In the genomic region with DNA sequence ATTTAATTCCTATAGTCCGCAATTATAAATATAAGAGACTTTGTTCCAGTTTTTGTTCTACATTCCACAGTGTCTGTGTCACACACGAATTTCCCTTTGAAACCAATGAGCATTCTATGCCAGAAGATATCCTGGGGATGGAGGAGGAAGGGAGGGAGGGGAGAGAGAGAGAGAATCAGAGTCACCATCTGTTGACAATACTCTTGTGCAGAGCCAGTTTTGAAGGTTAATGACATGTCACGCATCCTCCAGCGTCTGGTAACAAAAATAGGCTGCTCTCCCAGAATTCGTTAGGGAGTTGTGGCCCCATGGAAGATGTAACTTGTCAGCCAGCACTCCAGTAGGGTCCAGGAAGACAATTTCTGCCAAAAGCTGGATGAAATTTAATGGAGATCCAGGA, we compare ENCODE assay signal across 10 cellular contexts.
DNase-seq lines count a peak whose midpoint lies in the region; ATAC-seq, FAIRE-seq and TF ChIP-seq lines count a peak whose summit lies in the region.
"Had no signal": no experiment of that assay in that cellular context is flagged by ENCODE, and none has a peak within 500 bp of the region (broad histone marks: within the 10 kb centered on the region; RNA-seq: fewer than 3 reads in every experiment).

No MANE protein-coding gene starts in this region.

- CTCF ChIA-PET in endothelial cell of umbilical vein (lab: Charles Lee) = interaction anchor here (0.8 to 1.8 kb wide), 11 partner anchors 9 to 306 kb away, joined by 3 to 8 read pairs (median 4); a partner anchor contains a TSS

- ATAC-seq in GM19351 (IDR thresholded peaks at IDR 0.05; ENCODE audit: unreplicated experiment) (no peak), GM21515 (IDR thresholded peaks at IDR 0.05; ENCODE audit: unreplicated experiment) (no peak), GM19324 (IDR thresholded peaks at IDR 0.05; ENCODE audit: low FRiP score, unreplicated experiment) (no peak)

- POLR2A ChIA-PET in endothelial cell of umbilical vein (lab: Charles Lee) = interaction anchor here (1.6 kb wide), 1 partner anchor 307 kb away, joined by 6 read pairs; a partner anchor contains a TSS

- dilution Hi-C loops in endothelial cell of umbilical vein (cut with MboI; ENCODE audit: extremely low pct_ligation_motif_present, low sequenced_read_pairs) = no loop called here

- H2AFZ ChIP-seq in endothelial cell of umbilical vein (ENCODE audit: low read depth, low read length) = peak overlapping the region; percentile 28

- H3K36me3 ChIP-seq in endothelial cell of umbilical vein (ENCODE audit: control insufficient read depth in 2 of 2, extremely low read depth in 1 of 2, insufficient read depth in 2 of 2, low read length in 2 of 2) = no peaks in the 10 kb centered on the region

- no peaks in the 10 kb centered on the region for H4K20me1 ChIP-seq in endothelial cell of umbilical vein (replicated peaks; ENCODE audit: control insufficient read depth, extremely low read depth, insufficient read depth, low read length)

- intact Hi-C loops in endothelial cell of umbilical vein (cut with micrococcal nuclease) = loop anchor here (1.0 to 10.0 kb wide), 7 partner anchors 56 to 730 kb away; no protein-coding TSS in a partner anchor

- H3K79me2 ChIP-seq in endothelial cell of umbilical vein (ENCODE audit: control insufficient read depth, insufficient read depth, low read length) = no peaks in the 10 kb centered on the region

- peak; percentile 88 for FAIRE-seq in endothelial cell of umbilical vein (lab: Jason Lieb, UNC)
- FAIRE-seq: GM18507 had no signal

- no peak for TF ChIP-seq CTCF in endothelial cell of umbilical vein (IDR thresholded peaks at IDR 0.05; ENCODE audit: extremely low read depth in 1 of 2, insufficient read depth in 1 of 2, low read depth in 1 of 2, low read length in 2 of 2)

- TF ChIP-seq POLR2A in endothelial cell of umbilical vein (IDR thresholded peaks at IDR 0.05; ENCODE audit: low read depth, low read length) = peak; percentile 35

- H3K4me1 ChIP-seq in endothelial cell of umbilical vein (ENCODE audit: control insufficient read depth, extremely low read depth, insufficient read depth, low read length) = peaks cover 46% of the 10 kb centered on the region

- no TSS peak for BruUV-seq in endothelial cell of umbilical vein (replicated peaks; lab: Mats Ljungman, UMichigan)

- no peaks in the 10 kb centered on the region for H3K9me1 ChIP-seq in endothelial cell of umbilical vein (replicated peaks; ENCODE audit: control insufficient read depth, extremely low read depth, insufficient read depth, low read length)

- H3K4me3 ChIP-seq in endothelial cell of umbilical vein (replicated peaks in 1 of 3; ENCODE audit: insufficient read depth in 1 of 3, low read depth in 1 of 3, low read length in 3 of 3) = no peak overlapping the region

- H3K9me3 ChIP-seq in endothelial cell of umbilical vein (replicated peaks; ENCODE audit: control insufficient read depth, insufficient read depth, low read length) = no peaks in the 10 kb centered on the region

- H3K4me2 ChIP-seq in endothelial cell of umbilical vein (ENCODE audit: insufficient read depth, low read length) = peak overlapping the region; percentile 66

- H3K27ac ChIP-seq in endothelial cell of umbilical vein (ENCODE audit: insufficient read depth, low read depth, low read length) = peak overlapping the region; percentile 88

- H3K27me3 ChIP-seq in endothelial cell of umbilical vein (ENCODE audit: control insufficient read depth in 2 of 2, insufficient read depth in 2 of 2, low read length in 2 of 2) = no peaks in the 10 kb centered on the region

- DNase-seq in DMS53 treated with DMSO at 0.1 percent for 48 hours (lab: John Stamatoyannopoulos, UW; ENCODE audit: unreplicated experiment) (peak; percentile 96), NCI-H446 treated with DMSO at 0.1 percent for 48 hours (lab: John Stamatoyannopoulos, UW) (peak; percentile 99), endothelial cell of umbilical vein (ENCODE audit: low read depth, low spot score) (peak; percentile 86), non-pigmented ciliary epithelial cell (ENCODE audit: low read depth) (peak; percentile 59)
- DNase-seq in activated naive CD4-positive, alpha-beta T cell treated with anti-CD3 and anti-CD28 coated beads, Interleukin-2, amount 50 U/mL, for 16 hours = no peak
- DNase-seq: activated CD4-positive, alpha-beta T cell treated with anti-CD3 and anti-CD28 coated beads, Interleukin-2, amount 10 ng/mL, durations not matched to agents 24 days and 14 days had no signal

- H3K9ac ChIP-seq in endothelial cell of umbilical vein (replicated peaks; ENCODE audit: extremely low read depth, insufficient read depth, low read length) = peak overlapping the region; percentile 66

TF ChIP-seq in endothelial cell of umbilical vein, 7 proteins besides CTCF, POLR2A, EP300 and RAD21:
- TF ChIP-seq GATA2 (IDR thresholded peaks at IDR 0.05; ENCODE audit: insufficient read depth, insufficient read length, low read depth, low read length) (peak; percentile 79), POLR2AphosphoS5 (IDR thresholded peaks at IDR 0.05; ENCODE audit: insufficient read depth, low read depth, low read length) (peak; percentile 30), JUN (IDR thresholded peaks at IDR 0.05; ENCODE audit: borderline replicate concordance, insufficient read depth, insufficient read length, low read depth) (peak; percentile 66), FOS (IDR thresholded peaks at IDR 0.05; ENCODE audit: borderline replicate concordance, insufficient read depth, low read length) (peak; percentile 82), EZH2 (IDR thresholded peaks at IDR 0.05; ENCODE audit: borderline replicate concordance, low read depth, low read length, severe bottlenecking) (no peak), MYC (IDR thresholded peaks at IDR 0.05; ENCODE audit: low read depth, low read length) (peak; percentile 20)
- TF ChIP-seq, protein P1, sequence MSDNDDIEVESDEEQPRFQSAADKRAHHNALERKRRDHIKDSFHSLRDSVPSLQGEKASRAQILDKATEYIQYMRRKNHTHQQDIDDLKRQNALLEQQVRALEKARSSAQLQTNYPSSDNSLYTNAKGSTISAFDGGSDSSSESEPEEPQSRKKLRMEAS (IDR thresholded peaks at IDR 0.05; ENCODE audit: insufficient read depth, insufficient read length) = no peak
TF ChIP-seq in endothelial cell of umbilical vein: peak in this region for 5.
